Comparison of ENCODE assay signal across 14 cellular contexts in genomic region chr1:233368784-233369120, GRCh38.
"Had no signal": no experiment of that assay in that cellular context is flagged by ENCODE, and none has a peak within 500 bp of the region (broad histone marks: within the 10 kb centered on the region; RNA-seq: fewer than 3 reads in every experiment).

No MANE protein-coding gene starts in this region.

- FAIRE-seq: colon had no signal

- H3K4me1 Mint-ChIP-seq: T-cell had no signal

- H3K4me3 ChIP-seq: adrenal gland, cardiac muscle cell, esophagus squamous epithelium, prostate gland, right lobe of liver had no signal

- H3K9me3 Mint-ChIP-seq: T-cell, type B pancreatic cell had no signal

- DNase-seq: activated CD4-positive, alpha-beta T cell treated with anti-CD3 and anti-CD28 coated beads, Interleukin-2, amount 50 U/mL, for 48 hours; activated CD8-positive, alpha-beta memory T cell treated with anti-CD3 and anti-CD28 coated beads, Interleukin-2, amount 10 ng/mL, durations not matched to agents 7 days and 5 days; activated naive CD4-positive, alpha-beta T cell treated with anti-CD3 and anti-CD28 coated beads, Interleukin-2, amount 50 U/mL, for 16 hours; activated T-cell treated with anti-CD3 and anti-CD28 coated beads, Interleukin-2, amount 50 U/mL, for 1 hour; esophagus squamous epithelium; right lobe of liver; stimulated activated naive CD8-positive, alpha-beta T cell treated with anti-CD3 and anti-CD28 coated beads, Interleukin-15, Interleukin-2, amounts not matched to agents 100 U/mL and 50 U/mL, for 24 hours; T-cell; T1000 had no signal

- H3K27ac ChIP-seq: cardiac muscle cell, esophagus squamous epithelium, prostate gland, right lobe of liver had no signal

- H3K4me1 ChIP-seq: esophagus squamous epithelium, prostate gland had no signal

- H3K27me3 ChIP-seq: adrenal gland, cardiac muscle cell, esophagus squamous epithelium, right lobe of liver had no signal

- H3K27ac Mint-ChIP-seq: activated CD8-positive, alpha-beta memory T cell treated with anti-CD3 and anti-CD28 coated beads, Interleukin-2, amount 10 ng/mL, durations not matched to agents 7 days and 5 days; T-cell had no signal

- H3K9me3 ChIP-seq: adrenal gland, esophagus squamous epithelium, prostate gland, right lobe of liver had no signal

- ATAC-seq: activated CD8-positive, alpha-beta memory T cell treated with anti-CD3 and anti-CD28 coated beads, Interleukin-2, amount 10 ng/mL, durations not matched to agents 7 days and 5 days; stimulated activated naive CD8-positive, alpha-beta T cell treated with anti-CD3 and anti-CD28 coated beads, Interleukin-15, Interleukin-2, amounts not matched to agents 100 U/mL and 50 U/mL, for 24 hours; T-cell had no signal

- H3K27me3 Mint-ChIP-seq: activated CD8-positive, alpha-beta memory T cell treated with anti-CD3 and anti-CD28 coated beads, Interleukin-2, amount 10 ng/mL, durations not matched to agents 7 days and 5 days had no signal

- H3K36me3 ChIP-seq: adrenal gland, cardiac muscle cell, esophagus squamous epithelium, prostate gland, right lobe of liver had no signal

- H3K36me3 Mint-ChIP-seq: activated CD8-positive, alpha-beta memory T cell treated with anti-CD3 and anti-CD28 coated beads, Interleukin-2, amount 10 ng/mL, durations not matched to agents 7 days and 5 days; type B pancreatic cell had no signal

- H3K4me3 Mint-ChIP-seq: activated CD8-positive, alpha-beta memory T cell treated with anti-CD3 and anti-CD28 coated beads, Interleukin-2, amount 10 ng/mL, durations not matched to agents 7 days and 5 days; T-cell; type B pancreatic cell had no signal
